In genomic region chr1:204711947-204712701, GRCh38 we compare ENCODE assay signal across 1 cellular context.
TF ChIP-seq lines count a peak whose summit lies in the region.

No MANE protein-coding gene starts in this region.

TF ChIP-seq in SK-N-SH treated with all-trans-retinoic acid at 6 μM for 48 hours, 23 proteins besides CTCF, POLR2A, EP300 and RAD21 (continued from another document):
- TF ChIP-seq ZFP30 (CRISPR knock-in tag; IDR thresholded peaks at IDR 0.05) (no peak), ZFP3 (CRISPR knock-in tag; IDR thresholded peaks at IDR 0.05) (no peak)
TF ChIP-seq in SK-N-SH treated with all-trans-retinoic acid at 6 μM for 48 hours: peak in this region for 0.
